12 cellular contexts compared by ENCODE assay signal in genomic region chr14:24978862-24979724, GRCh38.
DNase-seq lines count a peak whose midpoint lies in the region; ATAC-seq, FAIRE-seq and TF ChIP-seq lines count a peak whose summit lies in the region.
"Had no signal": no experiment of that assay in that cellular context is flagged by ENCODE, and none has a peak within 500 bp of the region (broad histone marks: within the 10 kb centered on the region; RNA-seq: fewer than 3 reads in every experiment).

No MANE protein-coding gene starts in this region.

- CTCF ChIA-PET in HepG2 (lab: Yijun Ruan, JAX; ENCODE audit: low intra/inter-chr PET ratio, low total read pairs), result interaction anchor here (1.6 kb wide), 1 partner anchor 26 kb away, joined by 3 read pairs; no protein-coding TSS in a partner anchor

- no peaks in the 10 kb centered on the region for H4K20me1 ChIP-seq in HepG2 (ENCODE audit: insufficient read depth, low read length)

- intact Hi-C loops in HepG2 (cut with micrococcal nuclease; ENCODE audit: unreplicated experiment), result loop anchor here (5.0 kb wide), 1 partner anchor 53 kb away; no protein-coding TSS in a partner anchor

- TF ChIP-seq POLR2A in HepG2 (IDR thresholded peaks at IDR 0.05; ENCODE audit: insufficient read depth in 1 of 2, low read depth in 2 of 2, low read length in 2 of 2) (no peak), tibial nerve (IDR thresholded peaks at IDR 0.05) (no peak)

- H3K4me1 ChIP-seq in HepG2 (ENCODE audit: insufficient read depth, low read length) (peaks cover 58% of the 10 kb centered on the region), tibial nerve (peaks cover 0 to 4% (median 0%) of the 10 kb centered on the region in 4 donors)

- BruUV-seq in HepG2 (replicated peaks; lab: Mats Ljungman, UMichigan), result TSS peak; percentile 53

- H3K27ac ChIP-seq in HepG2 (ENCODE audit: extremely low read length, insufficient read depth, low read length) (peak overlapping the region; percentile 31), tibial nerve (no peak overlapping the region)

- H3K4me2 ChIP-seq in HepG2 (ENCODE audit: low read depth, low read length), result peak overlapping the region; percentile 9

- H3K9me3 ChIP-seq in HepG2 (ENCODE audit: low read length), result no peaks in the 10 kb centered on the region
- no peaks in the 10 kb centered on the region for H3K9me3 ChIP-seq in tibial nerve

- no peaks in the 10 kb centered on the region for H3K4me1 Mint-ChIP-seq in activated T-cell treated with anti-CD3 and anti-CD28 coated beads, Interleukin-2, amount 50 U/mL, for 24 hours (ENCODE audit: low read depth)

- DNase-seq in HepG2 (ENCODE audit: low spot score) (peak; percentile 93), SIG-M5 treated with dmso at 0.1 percent for 504 hours (lab: John Stamatoyannopoulos, UW; ENCODE audit: unreplicated experiment) (no peak), tibial nerve (ENCODE audit: low spot score in 2 of 2) (no peak)
- DNase-seq in activated T-cell treated with anti-CD3 and anti-CD28 coated beads, Interleukin-2, amount 50 U/mL, for 24 hours, result no peak
- no peak for DNase-seq in stimulated activated CD4-positive, alpha-beta T cell treated with anti-CD3 and anti-CD28 coated beads, Interleukin-15, amount 100 ng/mL, for 24 hours
- DNase-seq: COR-L47; NCI-H2107; stimulated activated naive CD4-positive, alpha-beta T cell treated with Interleukin-2 at 50 U/mL for 16 hours had no signal

- no peak overlapping the region for H3K27ac Mint-ChIP-seq in activated T-cell treated with anti-CD3 and anti-CD28 coated beads, Interleukin-2, amount 50 U/mL, for 24 hours

- in situ Hi-C loops in HepG2 (cut with HindIII; ENCODE audit: extremely low pct_ligation_motif_present, low pct_unique_long_range_greater_than_20kb), result no loop called here

- H3K9me3 Mint-ChIP-seq in activated T-cell treated with anti-CD3 and anti-CD28 coated beads, Interleukin-2, amount 50 U/mL, for 24 hours, result no peaks in the 10 kb centered on the region

- TF ChIP-seq CTCF in HepG2 (CRISPR knock-in tag; IDR thresholded peaks at IDR 0.05) (peak; percentile 19; the same call in 1 of the 2 replicates), tibial nerve (IDR thresholded peaks at IDR 0.05) (no peak)

- FAIRE-seq in HepG2 (lab: Jason Lieb, UNC), result peak; percentile 70
- FAIRE-seq: H54 had no signal

- peaks cover 22% of the 10 kb centered on the region for H3K27me3 Mint-ChIP-seq in activated T-cell treated with anti-CD3 and anti-CD28 coated beads, Interleukin-2, amount 50 U/mL, for 24 hours

- POLR2A ChIA-PET in HepG2 (lab: Yijun Ruan, JAX), result interaction anchor here (0.6 to 2.8 kb wide), 15 partner anchors 13 to 174 kb away, joined by 3 to 26 read pairs (median 3); partner anchors contain the start of gene STXBP6

- H2AFZ ChIP-seq in HepG2 (ENCODE audit: low read length), result peak overlapping the region; percentile 1

- H3K36me3 Mint-ChIP-seq in activated T-cell treated with anti-CD3 and anti-CD28 coated beads, Interleukin-2, amount 50 U/mL, for 24 hours (ENCODE audit: low read depth), result no peaks in the 10 kb centered on the region

- H3K4me3 Mint-ChIP-seq in activated T-cell treated with anti-CD3 and anti-CD28 coated beads, Interleukin-2, amount 50 U/mL, for 24 hours, result no peak overlapping the region

- H3K79me2 ChIP-seq in HepG2 (ENCODE audit: insufficient read depth, low read length), result no peaks in the 10 kb centered on the region

- ATAC-seq in GM18870 (IDR thresholded peaks at IDR 0.05; ENCODE audit: unreplicated experiment) (peak; percentile 89), HG02588 (IDR thresholded peaks at IDR 0.05; ENCODE audit: unreplicated experiment) (peak; percentile 86), HG03469 (IDR thresholded peaks at IDR 0.05; ENCODE audit: unreplicated experiment) (peak; percentile 61), HepG2 (peak; percentile 89)

- H3K36me3 ChIP-seq in HepG2 (replicated peaks in 1 of 2; ENCODE audit: control insufficient read depth in 1 of 2, insufficient read depth in 2 of 2, low read length in 2 of 2) (no peaks in the 10 kb centered on the region), tibial nerve (no peaks in the 10 kb centered on the region)

- 48% methylated on average over 2 of the region's 2 CpGs for WGBS in HepG2 (ENCODE audit: low lambda C conversion rate)
- WGBS in tibial nerve, 2 donors, result 81 to 92% methylated on average over 2 of the region's 2 CpGs

- peak in 1 of 2 experiments; percentile 86; a peak in 2 of 4 replicates for TF ChIP-seq EP300 in HepG2 (IDR thresholded peaks at IDR 0.05; ENCODE audit: low read depth in 2 of 2, low read length in 2 of 2)
- peak; percentile 58; the same call in 1 of the 2 replicates for TF ChIP-seq EP300 in HepG2 (CRISPR knock-in tag; IDR thresholded peaks at IDR 0.05; ENCODE audit: borderline replicate concordance)
- TF ChIP-seq EP300 in tibial nerve (IDR thresholded peaks at IDR 0.05), result no peak

- no peak for TF ChIP-seq RAD21 in HepG2 (CRISPR knock-in tag; IDR thresholded peaks at IDR 0.05)

- H3K4me3 ChIP-seq in HepG2 (replicated peaks in 1 of 3; ENCODE audit: insufficient read depth in 1 of 3, low read depth in 2 of 3, low read length in 3 of 3), result no peak overlapping the region
- no peak overlapping the region for H3K4me3 ChIP-seq in tibial nerve

- 0 out of 2 replicates have a peak overlapping the region, but pooled peaks have one; percentile 7 for H3K9ac ChIP-seq in HepG2 (ENCODE audit: insufficient read depth, low read depth, low read length)

- H3K27me3 ChIP-seq in HepG2 (ENCODE audit: control insufficient read depth in 1 of 2, insufficient read depth in 2 of 2, low read length in 2 of 2), result no peaks in the 10 kb centered on the region
- no peaks in the 10 kb centered on the region for H3K27me3 ChIP-seq in tibial nerve

TF ChIP-seq in HepG2, 621 proteins besides CTCF, POLR2A, EP300 and RAD21 (continues in another document):
- TF ChIP-seq PITX1 (CRISPR knock-in tag; IDR thresholded peaks at IDR 0.05), result 0 out of 2 replicates have a peak, but pooled peaks have one; percentile 27
- peak; percentile 95 for TF ChIP-seq HNF1A (IDR thresholded peaks at IDR 0.05; ENCODE audit: low read depth)
- TF ChIP-seq HNF1A (CRISPR knock-in tag; IDR thresholded peaks at IDR 0.05; ENCODE audit: borderline replicate concordance), result peak; percentile 94
- TF ChIP-seq ZNF496 (CRISPR knock-in tag; IDR thresholded peaks at IDR 0.05; ENCODE audit: insufficient replicate concordance), result no peak
- peak; percentile 67 for TF ChIP-seq SAP130 (CRISPR knock-in tag; IDR thresholded peaks at IDR 0.05; ENCODE audit: low read depth)
- peak; percentile 59; the same call in 1 of the 2 replicates for TF ChIP-seq PPARG (CRISPR knock-in tag; conservative IDR thresholded peaks at IDR 0.05)
- TF ChIP-seq CENPX (CRISPR knock-in tag; IDR thresholded peaks at IDR 0.05), result no peak
- TF ChIP-seq CCDC6 (CRISPR knock-in tag; IDR thresholded peaks at IDR 0.05), result no peak; the same call in 1 of the 2 replicates
- TF ChIP-seq MEIS1 (CRISPR knock-in tag; IDR thresholded peaks at IDR 0.05; ENCODE audit: borderline replicate concordance), result peak; percentile 31; the same call in 1 of the 2 replicates
- peak; percentile 83 for TF ChIP-seq NCOA2 (CRISPR knock-in tag; IDR thresholded peaks at IDR 0.05)
- TF ChIP-seq CBFB (CRISPR knock-in tag; IDR thresholded peaks at IDR 0.05), result no peak
- 0 out of 2 replicates have a peak, but pooled peaks have one; percentile 44 for TF ChIP-seq SIX4 (CRISPR knock-in tag; IDR thresholded peaks at IDR 0.05)
- 0 out of 2 replicates have a peak, but pooled peaks have one; percentile 52 for TF ChIP-seq KDM6A (CRISPR knock-in tag; IDR thresholded peaks at IDR 0.05; ENCODE audit: low read depth)
- peak; percentile 71 for TF ChIP-seq MIXL1 (CRISPR knock-in tag; IDR thresholded peaks at IDR 0.05)
- peak; percentile 59; the same call in 1 of the 2 replicates for TF ChIP-seq BCL6 (CRISPR knock-in tag; IDR thresholded peaks at IDR 0.05)
- peak; percentile 53; the same call in 1 of the 2 replicates for TF ChIP-seq MIER3 (CRISPR knock-in tag; IDR thresholded peaks at IDR 0.05; ENCODE audit: borderline replicate concordance)
- TF ChIP-seq IRF1 (CRISPR knock-in tag; IDR thresholded peaks at IDR 0.05; ENCODE audit: low read depth), result no peak
